In the genomic region with DNA sequence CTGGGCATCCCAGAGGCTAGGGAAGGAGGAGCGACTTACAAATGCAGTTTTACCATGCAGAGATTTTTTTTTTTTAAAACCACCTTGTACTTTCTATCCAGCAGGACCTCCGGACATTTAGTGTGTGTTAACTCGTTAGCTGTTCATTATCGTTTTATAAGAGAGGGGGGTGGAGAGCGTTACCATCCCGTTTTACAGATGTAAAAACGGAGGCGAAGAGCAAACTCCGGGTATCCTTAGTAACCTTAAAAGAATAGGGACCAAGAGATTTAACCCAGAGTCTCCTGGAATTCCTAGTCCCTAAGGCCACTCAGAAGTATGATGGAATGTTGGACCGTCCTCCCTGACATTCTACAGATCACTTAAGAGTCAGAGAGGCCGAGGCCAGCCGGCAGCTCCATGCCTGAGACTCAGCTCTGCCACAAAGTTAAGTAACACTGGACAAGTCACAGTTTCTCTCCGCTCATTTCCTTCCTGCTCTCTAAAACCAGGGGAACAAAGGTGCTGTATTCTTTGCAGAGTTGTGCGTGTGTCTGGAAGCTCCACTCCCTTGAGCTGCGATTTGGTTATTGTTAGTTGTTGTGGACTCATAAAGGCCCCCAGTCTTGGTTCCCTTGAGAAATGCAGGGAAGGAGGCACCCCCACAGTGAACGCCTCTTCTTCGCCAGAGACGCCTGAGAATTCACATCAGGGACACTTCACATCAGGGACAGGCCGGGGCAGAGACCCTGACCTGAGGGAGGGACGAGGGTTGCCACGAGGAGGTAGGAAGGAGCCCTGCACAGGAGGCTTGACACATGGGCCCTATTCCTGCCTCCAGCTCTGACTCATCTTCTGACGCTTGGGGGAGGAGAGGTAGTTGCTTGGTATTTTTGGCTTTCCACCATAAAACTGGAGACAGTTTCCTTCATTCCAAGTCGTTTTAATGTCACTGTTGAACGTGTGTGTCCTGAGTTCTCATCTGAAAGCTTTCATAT, we compare ENCODE assay signal across 1 cellular context.
TF ChIP-seq lines count a peak whose summit lies in the region.

No MANE protein-coding gene starts in this region.

TF ChIP-seq in HEK293, 187 proteins besides CTCF, POLR2A, EP300 and RAD21 (continued from another document and continues in another):
- TF ChIP-seq, protein P1, sequence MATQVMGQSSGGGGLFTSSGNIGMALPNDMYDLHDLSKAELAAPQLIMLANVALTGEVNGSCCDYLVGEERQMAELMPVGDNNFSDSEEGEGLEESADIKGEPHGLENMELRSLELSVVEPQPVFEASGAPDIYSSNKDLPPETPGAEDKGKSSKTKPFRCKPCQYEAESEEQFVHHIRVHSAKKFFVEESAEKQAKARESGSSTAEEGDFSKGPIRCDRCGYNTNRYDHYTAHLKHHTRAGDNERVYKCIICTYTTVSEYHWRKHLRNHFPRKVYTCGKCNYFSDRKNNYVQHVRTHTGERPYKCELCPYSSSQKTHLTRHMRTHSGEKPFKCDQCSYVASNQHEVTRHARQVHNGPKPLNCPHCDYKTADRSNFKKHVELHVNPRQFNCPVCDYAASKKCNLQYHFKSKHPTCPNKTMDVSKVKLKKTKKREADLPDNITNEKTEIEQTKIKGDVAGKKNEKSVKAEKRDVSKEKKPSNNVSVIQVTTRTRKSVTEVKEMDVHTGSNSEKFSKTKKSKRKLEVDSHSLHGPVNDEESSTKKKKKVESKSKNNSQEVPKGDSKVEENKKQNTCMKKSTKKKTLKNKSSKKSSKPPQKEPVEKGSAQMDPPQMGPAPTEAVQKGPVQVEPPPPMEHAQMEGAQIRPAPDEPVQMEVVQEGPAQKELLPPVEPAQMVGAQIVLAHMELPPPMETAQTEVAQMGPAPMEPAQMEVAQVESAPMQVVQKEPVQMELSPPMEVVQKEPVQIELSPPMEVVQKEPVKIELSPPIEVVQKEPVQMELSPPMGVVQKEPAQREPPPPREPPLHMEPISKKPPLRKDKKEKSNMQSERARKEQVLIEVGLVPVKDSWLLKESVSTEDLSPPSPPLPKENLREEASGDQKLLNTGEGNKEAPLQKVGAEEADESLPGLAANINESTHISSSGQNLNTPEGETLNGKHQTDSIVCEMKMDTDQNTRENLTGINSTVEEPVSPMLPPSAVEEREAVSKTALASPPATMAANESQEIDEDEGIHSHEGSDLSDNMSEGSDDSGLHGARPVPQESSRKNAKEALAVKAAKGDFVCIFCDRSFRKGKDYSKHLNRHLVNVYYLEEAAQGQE (tag by site-specific recombination; IDR thresholded peaks at IDR 0.05), result no peak
- TF ChIP-seq, protein P2, sequence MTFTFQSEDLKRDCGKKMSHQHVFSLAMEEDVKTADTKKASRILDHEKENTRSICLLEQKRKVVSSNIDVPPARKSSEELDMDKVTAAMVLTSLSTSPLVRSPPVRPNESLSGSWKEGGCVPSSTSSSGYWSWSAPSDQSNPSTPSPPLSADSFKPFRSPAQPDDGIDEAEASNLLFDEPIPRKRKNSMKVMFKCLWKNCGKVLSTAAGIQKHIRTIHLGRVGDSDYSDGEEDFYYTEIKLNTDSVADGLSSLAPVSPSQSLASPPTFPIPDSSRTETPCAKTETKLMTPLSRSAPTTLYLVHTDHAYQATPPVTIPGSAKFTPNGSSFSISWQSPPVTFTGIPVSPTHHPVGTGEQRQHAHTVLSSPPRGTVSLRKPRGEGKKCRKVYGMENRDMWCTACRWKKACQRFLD (tag by site-specific recombination; IDR thresholded peaks at IDR 0.05), result no peak
- TF ChIP-seq, protein P3, sequence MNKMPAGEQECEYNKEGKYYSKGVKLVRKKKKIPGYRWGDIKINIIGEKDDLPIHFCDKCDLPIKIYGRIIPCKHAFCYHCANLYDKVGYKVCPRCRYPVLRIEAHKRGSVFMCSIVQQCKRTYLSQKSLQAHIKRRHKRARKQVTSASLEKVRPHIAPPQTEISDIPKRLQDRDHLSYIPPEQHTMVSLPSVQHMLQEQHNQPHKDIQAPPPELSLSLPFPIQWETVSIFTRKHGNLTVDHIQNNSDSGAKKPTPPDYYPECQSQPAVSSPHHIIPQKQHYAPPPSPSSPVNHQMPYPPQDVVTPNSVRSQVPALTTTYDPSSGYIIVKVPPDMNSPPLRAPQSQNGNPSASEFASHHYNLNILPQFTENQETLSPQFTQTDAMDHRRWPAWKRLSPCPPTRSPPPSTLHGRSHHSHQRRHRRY (tag by site-specific recombination; IDR thresholded peaks at IDR 0.05), result no peak
- TF ChIP-seq SP7 (tag by site-specific recombination; IDR thresholded peaks at IDR 0.05) (peak; percentile 52; the same call in 1 of the 2 replicates), ZNF19 (tag by site-specific recombination; IDR thresholded peaks at IDR 0.05; ENCODE audit: low read depth) (no peak), ZBTB21 (tag by site-specific recombination; IDR thresholded peaks at IDR 0.05) (no peak), EGR2 (tag by site-specific recombination; IDR thresholded peaks at IDR 0.05; ENCODE audit: low read depth) (peak; percentile 76), SP2 (tag by site-specific recombination; IDR thresholded peaks at IDR 0.05) (peak; percentile 67), ZNF664 (tag by site-specific recombination; IDR thresholded peaks at IDR 0.05) (no peak), KLF10 (tag by site-specific recombination; IDR thresholded peaks at IDR 0.05) (peak; percentile 35; the same call in 1 of the 2 replicates), GLI4 (tag by site-specific recombination; IDR thresholded peaks at IDR 0.05) (no peak), OVOL3 (tag by site-specific recombination; IDR thresholded peaks at IDR 0.05) (no peak), ZNF549 (tag by site-specific recombination; IDR thresholded peaks at IDR 0.05) (no peak), ZFP69B (tag by site-specific recombination; IDR thresholded peaks at IDR 0.05) (peak; percentile 69), ZNF2 (tag by site-specific recombination; IDR thresholded peaks at IDR 0.05) (no peak), ZNF416 (tag by site-specific recombination; IDR thresholded peaks at IDR 0.05) (no peak), ZNF394 (tag by site-specific recombination; IDR thresholded peaks at IDR 0.05; ENCODE audit: borderline replicate concordance) (no peak), ZNF785 (tag by site-specific recombination; IDR thresholded peaks at IDR 0.05) (no peak), KLF9 (tag by site-specific recombination; IDR thresholded peaks at IDR 0.05; ENCODE audit: low read depth) (peak; percentile 10; the same call in 1 of the 2 replicates), ZSCAN16 (tag by site-specific recombination; IDR thresholded peaks at IDR 0.05) (no peak; the same call in 1 of the 2 replicates), ZNF514 (tag by site-specific recombination; IDR thresholded peaks at IDR 0.05) (no peak), ZNF221 (tag by site-specific recombination; IDR thresholded peaks at IDR 0.05; ENCODE audit: borderline replicate concordance) (no peak), IKZF3 (tag by site-specific recombination; IDR thresholded peaks at IDR 0.05) (peak; percentile 71; the same call in 1 of the 2 replicates), ZSCAN23 (tag by site-specific recombination; IDR thresholded peaks at IDR 0.05) (no peak), ZNF274 (IDR thresholded peaks at IDR 0.05; ENCODE audit: low read length) (no peak), ZNF274 (tag by site-specific recombination; IDR thresholded peaks at IDR 0.05; ENCODE audit: borderline replicate concordance) (no peak), SCRT1 (tag by site-specific recombination; IDR thresholded peaks at IDR 0.05; ENCODE audit: borderline replicate concordance) (no peak)
- TF ChIP-seq, protein P4, sequence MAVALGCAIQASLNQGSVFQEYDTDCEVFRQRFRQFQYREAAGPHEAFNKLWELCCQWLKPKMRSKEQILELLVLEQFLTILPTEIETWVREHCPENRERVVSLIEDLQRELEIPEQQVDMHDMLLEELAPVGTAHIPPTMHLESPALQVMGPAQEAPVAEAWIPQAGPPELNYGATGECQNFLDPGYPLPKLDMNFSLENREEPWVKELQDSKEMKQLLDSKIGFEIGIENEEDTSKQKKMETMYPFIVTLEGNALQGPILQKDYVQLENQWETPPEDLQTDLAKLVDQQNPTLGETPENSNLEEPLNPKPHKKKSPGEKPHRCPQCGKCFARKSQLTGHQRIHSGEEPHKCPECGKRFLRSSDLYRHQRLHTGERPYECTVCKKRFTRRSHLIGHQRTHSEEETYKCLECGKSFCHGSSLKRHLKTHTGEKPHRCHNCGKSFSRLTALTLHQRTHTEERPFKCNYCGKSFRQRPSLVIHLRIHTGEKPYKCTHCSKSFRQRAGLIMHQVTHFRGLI (tag by site-specific recombination; IDR thresholded peaks at IDR 0.05), result no peak
- TF ChIP-seq, protein P5, sequence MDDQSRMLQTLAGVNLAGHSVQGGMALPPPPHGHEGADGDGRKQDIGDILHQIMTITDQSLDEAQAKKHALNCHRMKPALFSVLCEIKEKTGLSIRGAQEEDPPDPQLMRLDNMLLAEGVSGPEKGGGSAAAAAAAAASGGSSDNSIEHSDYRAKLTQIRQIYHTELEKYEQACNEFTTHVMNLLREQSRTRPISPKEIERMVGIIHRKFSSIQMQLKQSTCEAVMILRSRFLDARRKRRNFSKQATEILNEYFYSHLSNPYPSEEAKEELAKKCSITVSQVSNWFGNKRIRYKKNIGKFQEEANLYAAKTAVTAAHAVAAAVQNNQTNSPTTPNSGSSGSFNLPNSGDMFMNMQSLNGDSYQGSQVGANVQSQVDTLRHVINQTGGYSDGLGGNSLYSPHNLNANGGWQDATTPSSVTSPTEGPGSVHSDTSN (CRISPR knock-in tag; IDR thresholded peaks at IDR 0.05), result no peak
- TF ChIP-seq, protein P6, sequence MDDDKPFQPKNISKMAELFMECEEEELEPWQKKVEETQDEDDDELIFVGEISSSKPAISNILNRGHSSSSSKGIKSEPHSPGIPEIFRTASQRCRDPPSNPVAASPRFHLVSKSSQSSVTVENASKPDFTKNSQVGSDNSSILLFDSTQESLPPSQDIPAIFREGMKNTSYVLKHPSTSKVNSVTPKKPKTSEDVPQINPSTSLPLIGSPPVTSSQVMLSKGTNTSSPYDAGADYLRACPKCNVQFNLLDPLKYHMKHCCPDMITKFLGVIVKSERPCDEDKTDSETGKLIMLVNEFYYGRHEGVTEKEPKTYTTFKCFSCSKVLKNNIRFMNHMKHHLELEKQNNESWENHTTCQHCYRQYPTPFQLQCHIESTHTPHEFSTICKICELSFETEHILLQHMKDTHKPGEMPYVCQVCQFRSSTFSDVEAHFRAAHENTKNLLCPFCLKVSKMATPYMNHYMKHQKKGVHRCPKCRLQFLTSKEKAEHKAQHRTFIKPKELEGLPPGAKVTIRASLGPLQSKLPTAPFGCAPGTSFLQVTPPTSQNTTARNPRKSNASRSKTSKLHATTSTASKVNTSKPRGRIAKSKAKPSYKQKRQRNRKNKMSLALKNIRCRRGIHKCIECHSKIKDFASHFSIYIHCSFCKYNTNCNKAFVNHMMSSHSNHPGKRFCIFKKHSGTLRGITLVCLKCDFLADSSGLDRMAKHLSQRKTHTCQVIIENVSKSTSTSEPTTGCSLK (tag by site-specific recombination; IDR thresholded peaks at IDR 0.05), result no peak
- TF ChIP-seq, protein P7, sequence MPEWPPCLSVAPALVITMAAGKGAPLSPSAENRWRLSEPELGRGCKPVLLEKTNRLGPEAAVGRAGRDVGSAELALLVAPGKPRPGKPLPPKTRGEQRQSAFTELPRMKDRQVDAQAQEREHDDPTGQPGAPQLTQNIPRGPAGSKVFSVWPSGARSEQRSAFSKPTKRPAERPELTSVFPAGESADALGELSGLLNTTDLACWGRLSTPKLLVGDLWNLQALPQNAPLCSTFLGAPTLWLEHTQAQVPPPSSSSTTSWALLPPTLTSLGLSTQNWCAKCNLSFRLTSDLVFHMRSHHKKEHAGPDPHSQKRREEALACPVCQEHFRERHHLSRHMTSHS (tag by site-specific recombination; IDR thresholded peaks at IDR 0.05), result no peak
- TF ChIP-seq, protein P8, sequence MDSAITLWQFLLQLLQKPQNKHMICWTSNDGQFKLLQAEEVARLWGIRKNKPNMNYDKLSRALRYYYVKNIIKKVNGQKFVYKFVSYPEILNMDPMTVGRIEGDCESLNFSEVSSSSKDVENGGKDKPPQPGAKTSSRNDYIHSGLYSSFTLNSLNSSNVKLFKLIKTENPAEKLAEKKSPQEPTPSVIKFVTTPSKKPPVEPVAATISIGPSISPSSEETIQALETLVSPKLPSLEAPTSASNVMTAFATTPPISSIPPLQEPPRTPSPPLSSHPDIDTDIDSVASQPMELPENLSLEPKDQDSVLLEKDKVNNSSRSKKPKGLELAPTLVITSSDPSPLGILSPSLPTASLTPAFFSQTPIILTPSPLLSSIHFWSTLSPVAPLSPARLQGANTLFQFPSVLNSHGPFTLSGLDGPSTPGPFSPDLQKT (IDR thresholded peaks at IDR 0.05; ENCODE audit: borderline replicate concordance, low read depth, low read length), result no peak
- TF ChIP-seq, protein P9, sequence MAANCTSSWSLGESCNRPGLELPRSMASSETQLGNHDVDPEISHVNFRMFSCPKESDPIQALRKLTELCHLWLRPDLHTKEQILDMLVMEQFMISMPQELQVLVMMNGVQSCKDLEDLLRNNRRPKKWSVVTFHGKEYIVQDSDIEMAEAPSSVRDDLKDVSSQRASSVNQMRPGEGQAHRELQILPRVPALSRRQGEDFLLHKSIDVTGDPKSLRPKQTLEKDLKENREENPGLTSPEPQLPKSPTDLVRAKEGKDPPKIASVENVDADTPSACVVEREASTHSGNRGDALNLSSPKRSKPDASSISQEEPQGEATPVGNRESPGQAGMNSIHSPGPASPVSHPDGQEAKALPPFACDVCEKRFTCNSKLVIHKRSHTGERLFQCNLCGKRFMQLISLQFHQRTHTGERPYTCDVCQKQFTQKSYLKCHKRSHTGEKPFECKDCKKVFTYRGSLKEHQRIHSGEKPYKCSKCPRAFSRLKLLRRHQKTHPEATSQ (tag by site-specific recombination; IDR thresholded peaks at IDR 0.05), result no peak
